Comparison of ENCODE assay signal across 17 cellular contexts in the genomic region with DNA sequence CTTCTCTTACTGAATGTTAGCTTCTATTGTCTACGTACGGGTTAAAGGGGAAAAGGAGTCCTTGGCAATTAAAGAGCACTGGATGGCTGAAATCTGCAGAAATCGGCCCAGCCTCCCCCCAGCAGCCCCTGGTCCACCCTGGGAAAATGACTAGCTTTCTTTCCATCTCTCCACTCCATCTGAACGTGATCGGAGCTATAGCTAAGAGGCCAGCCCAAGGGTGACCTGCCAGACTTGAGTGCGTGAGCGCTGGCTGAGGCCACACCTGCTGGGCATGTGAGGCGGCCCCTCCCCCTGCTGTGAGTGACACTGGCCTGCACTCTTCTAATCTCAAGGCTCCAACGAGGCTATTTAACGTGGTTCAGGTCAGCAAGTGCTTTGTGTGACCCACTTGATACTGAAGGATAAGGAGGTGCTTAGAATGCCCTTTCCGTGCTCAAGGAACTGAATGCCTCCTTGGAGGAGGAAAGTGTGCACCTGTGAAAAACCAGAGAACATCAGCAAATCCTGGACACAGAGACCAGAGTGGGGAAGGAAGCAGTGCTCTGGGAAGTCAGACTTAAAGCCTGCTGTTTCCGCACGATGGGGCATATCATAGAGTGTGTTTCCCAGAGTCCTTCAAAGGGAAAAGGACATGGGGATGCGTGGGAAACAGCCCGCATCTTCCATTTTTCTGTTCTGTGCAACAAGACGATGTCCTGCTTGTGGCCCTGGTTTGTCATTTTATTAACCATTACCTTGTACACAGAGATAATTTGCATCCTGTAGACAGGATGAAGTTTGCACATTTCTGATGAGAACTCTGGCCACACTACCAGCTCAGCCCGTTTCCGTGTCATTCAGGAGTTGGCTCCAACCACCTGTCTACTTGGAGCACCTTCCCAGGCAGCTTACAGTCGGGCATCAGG. TPM values are rescaled to one million over a fixed set of nuclear protein-coding genes. Genes with fewer than 3 reads are reported as not detected.
DNase-seq lines count a peak whose midpoint lies in the region; ATAC-seq and TF ChIP-seq lines count a peak whose summit lies in the region.
"Had no signal": no experiment of that assay in that cellular context is flagged by ENCODE, and none has a peak within 500 bp of the region (broad histone marks: within the 10 kb centered on the region; RNA-seq: fewer than 3 reads in every experiment).

No MANE protein-coding gene starts in this region.

- peaks cover 9% of the 10 kb centered on the region for H3K4me1 ChIP-seq in upper lobe of right lung

- H3K4me3 Mint-ChIP-seq in activated T-cell treated with anti-CD3 and anti-CD28 coated beads, Interleukin-2, amount 50 U/mL, for 24 hours, result no peak overlapping the region

- peaks cover 10% of the 10 kb centered on the region for H3K4me1 Mint-ChIP-seq in activated T-cell treated with anti-CD3 and anti-CD28 coated beads, Interleukin-2, amount 50 U/mL, for 24 hours (ENCODE audit: low read depth)

- peaks cover 79% of the 10 kb centered on the region for H3K27me3 ChIP-seq in upper lobe of right lung

- H3K27ac Mint-ChIP-seq in activated T-cell treated with anti-CD3 and anti-CD28 coated beads, Interleukin-2, amount 50 U/mL, for 24 hours, result no peak overlapping the region
- H3K27ac Mint-ChIP-seq: activated naive CD4-positive, alpha-beta T cell treated with anti-CD3 and anti-CD28 coated beads, Interleukin-2, amount 50 U/mL, for 72 hours had no signal

- intact Hi-C loops in upper lobe of right lung (cut with DNase I), result no loop called here

- no peak for TF ChIP-seq CTCF in upper lobe of right lung (IDR thresholded peaks at IDR 0.05)

- ATAC-seq in left lobe of liver (peak; percentile 23), upper lobe of right lung (peak; percentile 92), GM21737 (IDR thresholded peaks at IDR 0.05; ENCODE audit: unreplicated experiment) (no peak)
- ATAC-seq: activated naive CD4-positive, alpha-beta T cell treated with anti-CD3 and anti-CD28 coated beads, Interleukin-2, amount 50 U/mL, for 72 hours; Panc1 had no signal

- peak; percentile 3 for DNase-seq in activated T-cell treated with anti-CD3 and anti-CD28 coated beads, Interleukin-2, amount 50 U/mL, for 1 hour
- no peak for DNase-seq in activated T-cell treated with anti-CD3 and anti-CD28 coated beads, Interleukin-2, amount 50 U/mL, for 24 hours
- DNase-seq in NCI-H526 treated with DMSO at 0.1 percent for 48 hours (lab: John Stamatoyannopoulos, UW) (peak; percentile 62), left lobe of liver (ENCODE audit: low spot score) (no peak), upper lobe of right lung (peak; percentile 88), GM19240 (ENCODE audit: insufficient read length, low spot score) (no peak), NOMO-1 treated with dmso at 0.1 percent for 144 hours (lab: John Stamatoyannopoulos, UW; ENCODE audit: unreplicated experiment) (no peak)
- DNase-seq: activated CD4-positive, alpha-beta T cell treated with anti-CD3 and anti-CD28 coated beads, Interleukin-2, amount 50 U/mL, for 4 hours; AML-193; DND-41; KG1; NCI-H2171 had no signal

- H3K27ac ChIP-seq in upper lobe of right lung, result no peak overlapping the region
- H3K27ac ChIP-seq: esophagus muscularis mucosa had no signal

- H3K4me3 ChIP-seq in upper lobe of right lung, result no peak overlapping the region
- H3K4me3 ChIP-seq: esophagus muscularis mucosa had no signal

- H3K36me3 ChIP-seq in upper lobe of right lung, result no peaks in the 10 kb centered on the region
- H3K36me3 ChIP-seq: esophagus muscularis mucosa had no signal

- H3K9me3 ChIP-seq in upper lobe of right lung, result no peaks in the 10 kb centered on the region
- H3K9me3 ChIP-seq: esophagus muscularis mucosa had no signal

- H3K36me3 Mint-ChIP-seq in activated T-cell treated with anti-CD3 and anti-CD28 coated beads, Interleukin-2, amount 50 U/mL, for 24 hours (ENCODE audit: low read depth), result no peaks in the 10 kb centered on the region

- H3K9me3 Mint-ChIP-seq in activated T-cell treated with anti-CD3 and anti-CD28 coated beads, Interleukin-2, amount 50 U/mL, for 24 hours, result no peaks in the 10 kb centered on the region
- H3K9me3 Mint-ChIP-seq: activated naive CD4-positive, alpha-beta T cell treated with anti-CD3 and anti-CD28 coated beads, Interleukin-2, amount 50 U/mL, for 72 hours had no signal

- H3K27me3 Mint-ChIP-seq in activated T-cell treated with anti-CD3 and anti-CD28 coated beads, Interleukin-2, amount 50 U/mL, for 24 hours, result peaks cover 83% of the 10 kb centered on the region

RNA-seq across cellular contexts. Expression of a gene that starts 12.5 kb away (rescaled TPM):
- total RNA-seq in left lobe of liver (not detected), upper lobe of right lung (0.93 TPM)
- total RNA-seq: cerebellum, esophagus muscularis mucosa had no signal

Comparison
In these comparisons a context has a peak if more than half of its experiments do, and no peak if none do; other contexts are left out.
1. DNase-seq: peak in activated T-cell treated with anti-CD3 and anti-CD28 coated beads, Interleukin-2, amount 50 U/mL, for 1 hour (single experiment), NCI-H526 treated with DMSO at 0.1 percent for 48 hours (single experiment) and upper lobe of right lung (single experiment); none in activated T-cell treated with anti-CD3 and anti-CD28 coated beads, Interleukin-2, amount 50 U/mL, for 24 hours (single experiment), left lobe of liver (single experiment), GM19240 (single experiment) and NOMO-1 treated with dmso at 0.1 percent for 144 hours (single experiment).